1 cellular context compared by ENCODE assay signal in genomic region chr12:42583017-42583416, GRCh38.
TF ChIP-seq lines count a peak whose summit lies in the region.

No MANE protein-coding gene starts in this region.

TF ChIP-seq in neural cell, 6 proteins besides CTCF, POLR2A, EP300 and RAD21 (continued from another document):
- TF ChIP-seq EZH2 (IDR thresholded peaks at IDR 0.05; ENCODE audit: borderline replicate concordance, insufficient read depth, low read length, poor library complexity, severe bottlenecking) = no peak
- no peak for TF ChIP-seq POLR2AphosphoS5 (IDR thresholded peaks at IDR 0.05)
